Comparison of ENCODE assay signal across 8 cellular contexts in genomic region chr5:175534070-175534932, GRCh38. TPM values are rescaled to one million over a fixed set of nuclear protein-coding genes. Genes with fewer than 3 reads are reported as not detected.
DNase-seq lines count a peak whose midpoint lies in the region; TF ChIP-seq lines count a peak whose summit lies in the region.

No MANE protein-coding gene starts in this region.

- H3K4me2 ChIP-seq in parathyroid adenoma (ENCODE audit: low read length) = no peak overlapping the region

- no peaks in the 10 kb centered on the region for H3K79me2 ChIP-seq in parathyroid adenoma

- H3K27ac ChIP-seq in SK-N-MC (no peak overlapping the region), parathyroid adenoma (no peak overlapping the region)

- intact Hi-C loops in activated naive CD4-positive, alpha-beta T cell treated with anti-CD3 and anti-CD28 coated beads for 36 hours (cut with micrococcal nuclease) = loop anchor here (1.0 to 10.0 kb wide), 5 partner anchors 34 to 340 kb away; partner anchors contain the start of genes CPLX2 and HRH2

- peaks cover 16% of the 10 kb centered on the region for H3K36me3 Mint-ChIP-seq in activated naive CD4-positive, alpha-beta T cell treated with anti-CD3 and anti-CD28 coated beads for 36 hours (ENCODE audit: low read depth)
- peaks cover 8% of the 10 kb centered on the region for H3K36me3 Mint-ChIP-seq in type B pancreatic cell

- DNase-seq in GM10248 (ENCODE audit: extremely low spot score) (peak; percentile 85), HFF-Myc (ENCODE audit: extremely low read depth, low read depth) (peak; percentile 48), MV-4-11 (lab: John Stamatoyannopoulos, UW) (peak; percentile 72), SK-N-MC (ENCODE audit: low read depth, low spot score) (peak; percentile 14), glomerular visceral epithelial cell (ENCODE audit: extremely low spot score) (peak; percentile 76), type B pancreatic cell (ENCODE audit: extremely low spot score, unreplicated experiment) (peak; percentile 86)
- DNase-seq in activated naive CD4-positive, alpha-beta T cell treated with anti-CD3 and anti-CD28 coated beads for 36 hours = peak; percentile 92

- H3K4me3 Mint-ChIP-seq in activated naive CD4-positive, alpha-beta T cell treated with anti-CD3 and anti-CD28 coated beads for 36 hours = peak overlapping the region; percentile 68
- peak overlapping the region; percentile 62 for H3K4me3 Mint-ChIP-seq in type B pancreatic cell

- H3K36me3 ChIP-seq in SK-N-MC (ENCODE audit: insufficient read depth, low read length) = peaks cover 4% of the 10 kb centered on the region; the same call in 1 of the 2 replicates
- no peaks in the 10 kb centered on the region for H3K36me3 ChIP-seq in parathyroid adenoma (ENCODE audit: control insufficient read depth, insufficient read depth, low read length)

- POLR2A ChIA-PET in GM10248 (lab: Yijun Ruan, JAX) = no interaction called here

- H3K9ac ChIP-seq in SK-N-MC (ENCODE audit: insufficient read length) (no peak overlapping the region), parathyroid adenoma (no peak overlapping the region)

- peak overlapping the region; percentile 26 for H2AFZ ChIP-seq in parathyroid adenoma

- no peaks in the 10 kb centered on the region for H3K4me1 ChIP-seq in parathyroid adenoma

- H3K9me3 ChIP-seq in SK-N-MC (ENCODE audit: low read depth, low read length) (no peaks in the 10 kb centered on the region), parathyroid adenoma (ENCODE audit: control insufficient read depth, low read length) (no peaks in the 10 kb centered on the region)

- H3K27ac Mint-ChIP-seq in activated naive CD4-positive, alpha-beta T cell treated with anti-CD3 and anti-CD28 coated beads for 36 hours = peak overlapping the region; percentile 77
- H3K27ac Mint-ChIP-seq in type B pancreatic cell = peak overlapping the region; percentile 18

- TF ChIP-seq CTCF in GM10248 (IDR thresholded peaks at IDR 0.05; ENCODE audit: control extremely low read depth, extremely low read depth, low read depth, missing control alignments) (peak; percentile 99), HFF-Myc (IDR thresholded peaks at IDR 0.05; ENCODE audit: low read depth, low read length, missing control alignments) (peak; percentile 98), parathyroid adenoma (IDR thresholded peaks at IDR 0.05) (peak; percentile 99), type B pancreatic cell (conservative IDR thresholded peaks at IDR 0.05) (peak; percentile 100)

- H3K9me3 Mint-ChIP-seq in activated naive CD4-positive, alpha-beta T cell treated with anti-CD3 and anti-CD28 coated beads for 36 hours = no peaks in the 10 kb centered on the region
- no peaks in the 10 kb centered on the region for H3K9me3 Mint-ChIP-seq in type B pancreatic cell

- H3K4me3 ChIP-seq in HFF-Myc (replicated peaks; ENCODE audit: low read depth, low read length) = no peak overlapping the region
- no peak overlapping the region for H3K4me3 ChIP-seq in SK-N-MC
- no peak overlapping the region for H3K4me3 ChIP-seq in parathyroid adenoma (ENCODE audit: low read depth, low read length)

- H3K27me3 ChIP-seq in parathyroid adenoma (ENCODE audit: control insufficient read depth, insufficient read depth, low read length) = no peaks in the 10 kb centered on the region

- peaks cover 54% of the 10 kb centered on the region for H3K4me1 Mint-ChIP-seq in activated naive CD4-positive, alpha-beta T cell treated with anti-CD3 and anti-CD28 coated beads for 36 hours (ENCODE audit: low read depth)
- H3K4me1 Mint-ChIP-seq in type B pancreatic cell (ENCODE audit: unreplicated experiment) = peaks cover 4% of the 10 kb centered on the region

- H3K27me3 Mint-ChIP-seq in activated naive CD4-positive, alpha-beta T cell treated with anti-CD3 and anti-CD28 coated beads for 36 hours (ENCODE audit: low read depth) = no peaks in the 10 kb centered on the region
- H3K27me3 Mint-ChIP-seq in type B pancreatic cell = peaks cover 3% of the 10 kb centered on the region

- CTCF ChIA-PET in GM10248 (lab: Yijun Ruan, JAX) = interaction anchor here (0.6 to 3.5 kb wide), 33 partner anchors 8 to 263 kb away, joined by 3 to 21 read pairs (median 4); no protein-coding TSS in a partner anchor
- CTCF ChIA-PET in activated naive CD4-positive, alpha-beta T cell treated with anti-CD3 and anti-CD28 coated beads for 36 hours (lab: Charles Lee) = interaction anchor here (0.6 to 8.7 kb wide), 56 partner anchors 8 to 624 kb away, joined by 3 to 111 read pairs (median 5); partner anchors contain the start of gene CPLX2

RNA-seq across cellular contexts. Expression of gene SFXN1, which starts 55.9 kb away (rescaled TPM):
- 100 to 1,000 TPM; 350 to 358 TPM for total RNA-seq in activated naive CD4-positive, alpha-beta T cell treated with anti-CD3 and anti-CD28 coated beads for 36 hours
- 79.2 and 84.3 TPM in 2 replicates for total RNA-seq in type B pancreatic cell (ENCODE audit: low replicate concordance)

Comparison
In these comparisons a context has a peak if more than half of its experiments do, and no peak if none do; other contexts are left out.
1. DNase-seq: peak in every context shown above with its lines; median percentile 92 in activated naive CD4-positive, alpha-beta T cell treated with anti-CD3 and anti-CD28 coated beads for 36 hours; 86 in type B pancreatic cell; 85 in GM10248; 76 in glomerular visceral epithelial cell; 72 in MV-4-11; 48 in HFF-Myc; 14 in SK-N-MC.